In genomic region chr12:50925342-50925651, GRCh38 we compare ENCODE assay signal across 9 cellular contexts. TPM values are rescaled to one million over a fixed set of nuclear protein-coding genes. Genes with fewer than 3 reads are reported as not detected.
A peak's percentile ranks its signal among the peaks of the same experiment; 100 is the strongest.
DNase-seq lines count a peak whose midpoint lies in the region; ATAC-seq and TF ChIP-seq lines count a peak whose summit lies in the region.
"Had no signal": no experiment of that assay in that cellular context is flagged by ENCODE, and none has a peak within 500 bp of the region (broad histone marks: within the 10 kb centered on the region; RNA-seq: fewer than 3 reads in every experiment).

No MANE protein-coding gene starts in this region.

- H3K27me3 ChIP-seq in SK-N-SH (ENCODE audit: insufficient read depth) (no peaks in the 10 kb centered on the region), prostate gland (replicated peaks; ENCODE audit: insufficient read depth) (no peaks in the 10 kb centered on the region)

- H3K4me2 ChIP-seq in SK-N-SH, result peak overlapping the region; percentile 81

- CTCF ChIA-PET in SK-N-SH (lab: Yijun Ruan, JAX), result interaction anchor here (0.9 to 2.6 kb wide), 4 partner anchors 42 to 160 kb away, joined by 3 to 17 read pairs (median 5); no protein-coding TSS in a partner anchor

- no peak overlapping the region for H3K27ac Mint-ChIP-seq in activated T-helper 17 cell treated with anti-CD3 and anti-CD28 coated beads, Interleukin-2, amount 50 U/mL, for 72 hours

- DNase-seq in NCI-H2171 treated with DMSO at 0.1 percent for 48 hours (lab: John Stamatoyannopoulos, UW) (peak; percentile 68), NCI-H2171 (lab: John Stamatoyannopoulos, UW) (no peak), SK-N-SH (no peak), germinal center (ENCODE audit: low spot score) (peak; percentile 25), prostate gland (ENCODE audit: low spot score) (no peak)

- no peak for TF ChIP-seq RAD21 in SK-N-SH (IDR thresholded peaks at IDR 0.05; ENCODE audit: low read length)

- ATAC-seq in HG02798 (IDR thresholded peaks at IDR 0.05; ENCODE audit: poor library complexity, unreplicated experiment), result no peak
- no peak for ATAC-seq in HG03097 (IDR thresholded peaks at IDR 0.05; ENCODE audit: low FRiP score, unreplicated experiment)
- ATAC-seq in activated T-helper 17 cell treated with anti-CD3 and anti-CD28 coated beads, Interleukin-2, amount 50 U/mL, for 72 hours (replicated peaks), result no peak

- H3K4me1 ChIP-seq in SK-N-SH (ENCODE audit: control insufficient read depth in 1 of 2, insufficient read depth in 2 of 2, low read depth in 1 of 2, low read length in 1 of 2), result peaks cover 11 to 31% of the 10 kb centered on the region in 2 experiments
- peaks cover 5% of the 10 kb centered on the region for H3K4me1 ChIP-seq in prostate gland (replicated peaks)

- no peaks in the 10 kb centered on the region for H3K36me3 ChIP-seq in SK-N-SH (replicated peaks in 1 of 2; ENCODE audit: control insufficient read depth in 1 of 2, insufficient read depth in 2 of 2, low read length in 1 of 2)
- H3K36me3 ChIP-seq in prostate gland, result no peaks in the 10 kb centered on the region

- WGBS in SK-N-SH (ENCODE audit: low lambda C conversion rate), result 32% methylated on average over 7 of the region's 7 CpGs
- 2% methylated on average over 7 of the region's 7 CpGs for WGBS in prostate gland

- POLR2A ChIA-PET in SK-N-SH (lab: Yijun Ruan, JAX), result interaction anchor here (0.8 kb wide), 1 partner anchor 162 kb away, joined by 3 read pairs; no protein-coding TSS in a partner anchor

- H3K36me3 Mint-ChIP-seq in activated T-helper 17 cell treated with anti-CD3 and anti-CD28 coated beads, Interleukin-2, amount 50 U/mL, for 72 hours (ENCODE audit: low read depth), result no peaks in the 10 kb centered on the region

- no peaks in the 10 kb centered on the region for H3K9me3 Mint-ChIP-seq in activated T-helper 17 cell treated with anti-CD3 and anti-CD28 coated beads, Interleukin-2, amount 50 U/mL, for 72 hours

- H3K79me2 ChIP-seq in SK-N-SH (ENCODE audit: insufficient read depth), result no peaks in the 10 kb centered on the region

- intact Hi-C loops in prostate gland (cut with DNase I), result loop anchor here (5.0 to 10.0 kb wide), 2 partner anchors 62 to 100 kb away; no protein-coding TSS in a partner anchor

- TF ChIP-seq EP300 in SK-N-SH (IDR thresholded peaks at IDR 0.05; ENCODE audit: borderline replicate concordance in 1 of 2, low read depth in 1 of 2, low read length in 1 of 2), result no peak

- no peak overlapping the region for H3K4me3 Mint-ChIP-seq in activated T-helper 17 cell treated with anti-CD3 and anti-CD28 coated beads, Interleukin-2, amount 50 U/mL, for 72 hours

- TF ChIP-seq POLR2A in prostate gland (IDR thresholded peaks at IDR 0.05), result no peak

- peaks cover 3% of the 10 kb centered on the region for H3F3A ChIP-seq in SK-N-SH (replicated peaks; ENCODE audit: insufficient read depth)

- no peaks in the 10 kb centered on the region for H3K9me2 ChIP-seq in SK-N-SH

- no peak for TF ChIP-seq CTCF in SK-N-SH (IDR thresholded peaks at IDR 0.05)
- TF ChIP-seq CTCF in prostate gland (IDR thresholded peaks at IDR 0.05), result no peak

- H3K27me3 Mint-ChIP-seq in activated T-helper 17 cell treated with anti-CD3 and anti-CD28 coated beads, Interleukin-2, amount 50 U/mL, for 72 hours, result no peaks in the 10 kb centered on the region

- H3K4me3 ChIP-seq in SK-N-SH (ENCODE audit: low read depth in 2 of 2, low read length in 1 of 2), result peak overlapping the region; percentile 59 to 60
- H3K4me3 ChIP-seq in prostate gland, result peak overlapping the region; percentile 66 to 68

- no peaks in the 10 kb centered on the region for H3K9me3 ChIP-seq in SK-N-SH
- no peaks in the 10 kb centered on the region for H3K9me3 ChIP-seq in prostate gland

- H3K9ac ChIP-seq in SK-N-SH, result no peak overlapping the region

- peaks cover 6% of the 10 kb centered on the region for H3K4me1 Mint-ChIP-seq in activated T-helper 17 cell treated with anti-CD3 and anti-CD28 coated beads, Interleukin-2, amount 50 U/mL, for 72 hours

- H3K27ac ChIP-seq in SK-N-SH (ENCODE audit: low read depth in 2 of 2, low read length in 1 of 2), result peak overlapping the region in 1 of 2 experiments; percentile 96; a peak in 2 of 4 replicates
- H3K27ac ChIP-seq in prostate gland, result peak overlapping the region; percentile 82 to 83

- peak overlapping the region; percentile 96 for H2AFZ ChIP-seq in SK-N-SH (ENCODE audit: low read depth)

- no peaks in the 10 kb centered on the region for H4K20me1 ChIP-seq in SK-N-SH (ENCODE audit: insufficient read depth)

TF ChIP-seq in SK-N-SH, 30 proteins besides CTCF, POLR2A, EP300 and RAD21:
- TF ChIP-seq NFIC (IDR thresholded peaks at IDR 0.05; ENCODE audit: borderline replicate concordance) (no peak), MXI1 (IDR thresholded peaks at IDR 0.05; ENCODE audit: low read depth, low read length) (no peak), REST (IDR thresholded peaks at IDR 0.05; ENCODE audit: low read depth, low read length) (no peak), SIN3A (IDR thresholded peaks at IDR 0.05; ENCODE audit: borderline replicate concordance, low read depth, low read length) (no peak)

RNA-seq across cellular contexts. Expression of gene HIGD1C, which starts 27.0 kb away (rescaled TPM):
- polyA plus RNA-seq in SK-N-SH (2012; rRNA removed), result not detected in 2 replicates
- not detected in 2 replicates for polyA plus RNA-seq in SK-N-SH (2012; cell fraction: cytosol; rRNA removed)
- not detected in 2 replicates for polyA plus RNA-seq in SK-N-SH (2012; cell fraction: nucleus; rRNA removed)
- total RNA-seq in prostate gland, result not detected
- not detected for total RNA-seq in activated T-helper 17 cell treated with anti-CD3 and anti-CD28 coated beads, Interleukin-2, amount 50 U/mL, for 72 hours
- total RNA-seq: Daoy had no signal

Comparison
In these comparisons a context has a peak if more than half of its experiments do, and no peak if none do; other contexts are left out.
1. DNase-seq: peak in NCI-H2171 treated with DMSO at 0.1 percent for 48 hours (single experiment) and germinal center (single experiment); none in NCI-H2171 (single experiment), SK-N-SH (single experiment) and prostate gland (single experiment).